ENCODE assay signal across 8 cellular contexts in genomic region chr4:15232725-15233597, GRCh38.
DNase-seq lines count a peak whose midpoint lies in the region; ATAC-seq and TF ChIP-seq lines count a peak whose summit lies in the region.

No MANE protein-coding gene starts in this region.

- no peak overlapping the region for H3K9ac ChIP-seq in mammary epithelial cell (ENCODE audit: insufficient read depth, low read length)

- peak; percentile 52 for DNase-seq in mammary epithelial cell
- no peak for DNase-seq in breast epithelium (ENCODE audit: low spot score in 2 of 2)
- DNase-seq in T1000 (lab: John Stamatoyannopoulos, UW) = peak; percentile 13
- peak; percentile 55 for DNase-seq in fibroblast of villous mesenchyme (ENCODE audit: low read depth)
- no peak for DNase-seq in sigmoid colon
- no peak for DNase-seq in DMS79 (lab: John Stamatoyannopoulos, UW)

- intact Hi-C loops in mammary epithelial cell (cut with micrococcal nuclease) = no loop called here
- intact Hi-C loops in breast epithelium (cut with DNase I; ENCODE audit: low total_unique reads) = loop anchor here (5.0 kb wide), 1 partner anchor 224 kb away; no protein-coding TSS in a partner anchor
- intact Hi-C loops in sigmoid colon (cut with DNase I) = loop anchor here (5.0 kb wide), 1 partner anchor 419 kb away; no protein-coding TSS in a partner anchor

- H3K36me3 ChIP-seq in mammary epithelial cell (ENCODE audit: insufficient read depth, low read length) (no peaks in the 10 kb centered on the region), breast epithelium (no peaks in the 10 kb centered on the region), sigmoid colon (no peaks in the 10 kb centered on the region)

- no peaks in the 10 kb centered on the region for H4K20me1 ChIP-seq in mammary epithelial cell (ENCODE audit: insufficient read depth, low read length)

- dilution Hi-C loops in mammary epithelial cell (cut with HindIII; ENCODE audit: low sequenced_read_pairs) = loop anchor here (25.0 kb wide), 1 partner anchor 229 kb away; the partner anchor contains the start of gene CC2D2A

- H3K4me3 ChIP-seq in mammary epithelial cell (replicated peaks in 1 of 3; ENCODE audit: insufficient read depth in 1 of 3, low read depth in 2 of 3, low read length in 3 of 3) (no peak overlapping the region), breast epithelium (no peak overlapping the region), fibroblast of villous mesenchyme (ENCODE audit: low read depth, low read length) (no peak overlapping the region), sigmoid colon (no peak overlapping the region)

- H3K27ac ChIP-seq in mammary epithelial cell (ENCODE audit: insufficient read depth, low read depth, low read length) (no peak overlapping the region), breast epithelium (peak overlapping the region in 1 of 2 donors; percentile 25), sigmoid colon (peak overlapping the region; percentile 3 to 54 (median 30))

- TF ChIP-seq CTCF in mammary epithelial cell (conservative IDR thresholded peaks at IDR 0.05 in 1 of 2, IDR thresholded peaks at IDR 0.05 in 1 of 2; ENCODE audit: extremely low read depth in 1 of 2, insufficient read depth in 1 of 2, low read depth in 1 of 2, low read length in 2 of 2) (no peak), breast epithelium (IDR thresholded peaks at IDR 0.05) (no peak), fibroblast of villous mesenchyme (IDR thresholded peaks at IDR 0.05; ENCODE audit: insufficient read depth, low read depth, low read length) (no peak), sigmoid colon (IDR thresholded peaks at IDR 0.05) (no peak)

- BruUV-seq in mammary epithelial cell (replicated peaks; lab: Mats Ljungman, UMichigan) = no TSS peak

- in situ Hi-C loops in mammary epithelial cell (cut with MboI; ENCODE audit: low sequenced_read_pairs in 2 of 2) = loop anchor here (5.0 to 25.0 kb wide), 4 partner anchors 154 to 404 kb away; no protein-coding TSS in a partner anchor

- H2AFZ ChIP-seq in mammary epithelial cell (ENCODE audit: low read depth, low read length) = no peak overlapping the region

- no peaks in the 10 kb centered on the region for H3K9me3 ChIP-seq in mammary epithelial cell (replicated peaks; ENCODE audit: insufficient read depth, low read length)
- no peaks in the 10 kb centered on the region for H3K9me3 ChIP-seq in breast epithelium
- no peaks in the 10 kb centered on the region for H3K9me3 ChIP-seq in sigmoid colon

- no peak for TF ChIP-seq EP300 in sigmoid colon (IDR thresholded peaks at IDR 0.05)

- H3K4me1 ChIP-seq in mammary epithelial cell (ENCODE audit: insufficient read depth, low read length) (peaks cover 30% of the 10 kb centered on the region), breast epithelium (no peaks in the 10 kb centered on the region), sigmoid colon (peaks cover 0 to 45% (median 31%) of the 10 kb centered on the region in 4 donors)

- ATAC-seq in HG03045 (IDR thresholded peaks at IDR 0.05; ENCODE audit: unreplicated experiment) = no peak
- ATAC-seq in HG03280 (IDR thresholded peaks at IDR 0.05; ENCODE audit: unreplicated experiment) = no peak

- no peaks in the 10 kb centered on the region for H3K27me3 ChIP-seq in mammary epithelial cell (ENCODE audit: insufficient read depth, low read length)
- no peaks in the 10 kb centered on the region for H3K27me3 ChIP-seq in breast epithelium
- no peaks in the 10 kb centered on the region for H3K27me3 ChIP-seq in sigmoid colon

- H3K79me2 ChIP-seq in mammary epithelial cell (ENCODE audit: insufficient read depth, low read length) = no peaks in the 10 kb centered on the region

- no peak overlapping the region for H3K4me2 ChIP-seq in mammary epithelial cell (ENCODE audit: insufficient read depth, low read depth, low read length)

- no peak for TF ChIP-seq POLR2A in breast epithelium (IDR thresholded peaks at IDR 0.05)
- no peak for TF ChIP-seq POLR2A in sigmoid colon (IDR thresholded peaks at IDR 0.05)

- CTCF ChIA-PET in mammary epithelial cell (lab: Charles Lee; ENCODE audit: low non-redundant PET) = interaction anchor here (0.6 kb wide), 1 partner anchor 662 kb away, joined by 18 read pairs; no protein-coding TSS in a partner anchor

- WGBS in mammary epithelial cell (ENCODE audit: low coverage, missing lambda C conversion rate) = 54% methylated on average over 10 of the region's 10 CpGs
- 50% methylated on average over 10 of the region's 10 CpGs for WGBS in sigmoid colon, 2 donors

Comparison
In these comparisons a context has a peak if more than half of its experiments do, and no peak if none do; other contexts are left out.
1. DNase-seq: peak in mammary epithelial cell (single experiment), T1000 (single experiment) and fibroblast of villous mesenchyme (single experiment); none in breast epithelium (0 of 2), sigmoid colon (single experiment) and DMS79 (single experiment).